Comparison of ENCODE assay signal across 8 cellular contexts in genomic region chr7:33904680-33905388, GRCh38. TPM values are rescaled to one million over a fixed set of nuclear protein-coding genes. Genes with fewer than 3 reads are reported as not detected.
A peak's percentile ranks its signal among the peaks of the same experiment; 100 is the strongest.
DNase-seq lines count a peak whose midpoint lies in the region; ATAC-seq and TF ChIP-seq lines count a peak whose summit lies in the region.

No MANE protein-coding gene starts in this region.

- CTCF ChIA-PET in Calu3 (lab: Charles Lee) (interaction anchor here (0.7 to 2.1 kb wide), 8 partner anchors 9 to 719 kb away, joined by 3 to 13 read pairs (median 5); no protein-coding TSS in a partner anchor), T-cell (lab: Charles Lee) (interaction anchor here in 1 of 2 donors (1.3 kb wide), 1 partner anchor 28 kb away, joined by 3 read pairs; no protein-coding TSS in a partner anchor)

- H3K27ac Mint-ChIP-seq in Calu3 (ENCODE audit: unreplicated experiment) (no peak overlapping the region), T-cell (no peak overlapping the region)

- H3K27me3 ChIP-seq in HAP-1 (ENCODE audit: low read depth) = peaks cover 38% of the 10 kb centered on the region
- H3K27me3 ChIP-seq in transverse colon = peaks cover 71% of the 10 kb centered on the region

- intact Hi-C loops in Calu3 (cut with micrococcal nuclease; ENCODE audit: unreplicated experiment) (no loop called here), mucosa of descending colon (cut with DNase I, micrococcal nuclease) (no loop called here), transverse colon (cut with DNase I; ENCODE audit: low total_unique reads) (no loop called here)

- no peak for TF ChIP-seq POLR2A in transverse colon (IDR thresholded peaks at IDR 0.05)

- H3K9me3 Mint-ChIP-seq in Calu3 (ENCODE audit: low read depth, unreplicated experiment) = no peaks in the 10 kb centered on the region
- no peaks in the 10 kb centered on the region for H3K9me3 Mint-ChIP-seq in T-cell

- in situ Hi-C loops in HAP-1 (cut with MboI; ENCODE audit: low sequenced_read_pairs) = no loop called here
- in situ Hi-C loops in transverse colon (cut with MboI; ENCODE audit: low pct_ligation_motif_present in 1 of 4, low pct_unique_long_range_greater_than_20kb in 1 of 4, low sequenced_read_pairs in 3 of 4) = no loop called here

- H3K27me3 Mint-ChIP-seq in Calu3 (ENCODE audit: unreplicated experiment) = peaks cover 94% of the 10 kb centered on the region
- peaks cover 65 to 66% of the 10 kb centered on the region in 2 donors for H3K27me3 Mint-ChIP-seq in T-cell

- H3K4me1 Mint-ChIP-seq in Calu3 (ENCODE audit: low read depth, unreplicated experiment) (no peaks in the 10 kb centered on the region), T-cell (peaks cover 7 to 12% (median 9%) of the 10 kb centered on the region in 3 donors)

- H3K4me3 Mint-ChIP-seq in Calu3 (ENCODE audit: low read depth, unreplicated experiment) = peak overlapping the region; percentile 73
- H3K4me3 Mint-ChIP-seq in T-cell = peak overlapping the region; percentile 21 to 66 (median 59)

- 1% methylated on average over 50 of the region's 66 CpGs; no CpG with 5 or more reads in 1 of the 2 donors for WGBS in transverse colon (ENCODE audit: low coverage in 1 of 2), 2 donors

- H3K9me3 ChIP-seq in HAP-1 = no peaks in the 10 kb centered on the region
- no peaks in the 10 kb centered on the region for H3K9me3 ChIP-seq in mucosa of descending colon
- no peaks in the 10 kb centered on the region for H3K9me3 ChIP-seq in transverse colon

- H3K27ac ChIP-seq in transverse colon = peak overlapping the region; percentile 63 to 73 (median 70)

- no peak for TF ChIP-seq EP300 in transverse colon (IDR thresholded peaks at IDR 0.05; ENCODE audit: low read depth)

- H3K36me3 ChIP-seq in HAP-1 (replicated peaks) (no peaks in the 10 kb centered on the region), mucosa of descending colon (ENCODE audit: low read depth) (no peaks in the 10 kb centered on the region), transverse colon (no peaks in the 10 kb centered on the region)

- H3K36me3 Mint-ChIP-seq in Calu3 (ENCODE audit: insufficient read depth, unreplicated experiment) (peaks cover 12% of the 10 kb centered on the region), T-cell (no peaks in the 10 kb centered on the region)

- TF ChIP-seq CTCF in Calu3 (IDR thresholded peaks at IDR 0.05; ENCODE audit: unreplicated experiment) (no peak), epithelial cell of proximal tubule (conservative IDR thresholded peaks at IDR 0.05; ENCODE audit: low read depth, low read length) (peak; percentile 6), mucosa of descending colon (IDR thresholded peaks at IDR 0.05) (no peak), transverse colon (IDR thresholded peaks at IDR 0.05) (peak in 1 of 5 experiments; percentile 23)

- ATAC-seq in T-cell (replicated peaks in 1 of 4) = peak in 2 of 4 experiments; percentile 45 to 47
- peak; percentile 74 for ATAC-seq in mucosa of descending colon
- no peak for ATAC-seq in HG03175 (IDR thresholded peaks at IDR 0.05; ENCODE audit: unreplicated experiment)

- POLR2A ChIA-PET in T-cell (lab: Charles Lee) = no interaction called here

- H3K4me3 ChIP-seq in HAP-1 = peak overlapping the region; percentile 25
- peak overlapping the region; percentile 56 for H3K4me3 ChIP-seq in epithelial cell of proximal tubule (ENCODE audit: low read depth, low read length)
- H3K4me3 ChIP-seq in mucosa of descending colon = no peak overlapping the region
- peak overlapping the region; percentile 35 to 59 (median 42) for H3K4me3 ChIP-seq in transverse colon

- H3K4me1 ChIP-seq in HAP-1 (no peaks in the 10 kb centered on the region), mucosa of descending colon (ENCODE audit: low read depth) (peaks cover 8% of the 10 kb centered on the region), transverse colon (peaks cover 0 to 20% (median 9%) of the 10 kb centered on the region in 4 donors)

- BruUV-seq in Calu3 (replicated peaks; lab: Mats Ljungman, UMichigan) = no TSS peak

- peak; percentile 66 for DNase-seq in Calu3
- DNase-seq in HAP-1 (ENCODE audit: low spot score in 2 of 2) = peak; percentile 2 to 44
- DNase-seq in T-cell = peak in 1 of 34 experiments; percentile 3
- no peak for DNase-seq in epithelial cell of proximal tubule (ENCODE audit: low read depth)
- peak; percentile 10 to 45 (median 30) for DNase-seq in mucosa of descending colon
- DNase-seq in transverse colon = peak; percentile 8
- DNase-seq in cerebellar cortex (ENCODE audit: low spot score) = no peak

RNA-seq across cellular contexts. Expression of gene BMPER, which starts 0.5 kb away (rescaled TPM):
- total RNA-seq in Calu3 (2022) = not detected in 2 replicates
- under 1 TPM in 2 of 5 donors, not detected in 3; 0.20 to 0.47 TPM for total RNA-seq in T-cell
- total RNA-seq in epithelial cell of proximal tubule = 0.29 TPM in 2 replicates
- total RNA-seq in mucosa of descending colon = 1 to 10 TPM; 1.3 to 2.0 (median 1.4) TPM
- 1 to 10 TPM in 3 of 4 donors, under 1 TPM in 1; 1.00 to 2.5 (median 1.8) TPM for total RNA-seq in transverse colon

Comparison
In these comparisons a context has a peak if more than half of its experiments do, and no peak if none do; other contexts are left out.
1. DNase-seq: peak in Calu3 (single experiment), HAP-1 (2 of 2), mucosa of descending colon (3 of 3) and transverse colon (single experiment); none in epithelial cell of proximal tubule (single experiment) and cerebellar cortex (single experiment).